ENCODE assay signal across 8 cellular contexts in the genomic region with DNA sequence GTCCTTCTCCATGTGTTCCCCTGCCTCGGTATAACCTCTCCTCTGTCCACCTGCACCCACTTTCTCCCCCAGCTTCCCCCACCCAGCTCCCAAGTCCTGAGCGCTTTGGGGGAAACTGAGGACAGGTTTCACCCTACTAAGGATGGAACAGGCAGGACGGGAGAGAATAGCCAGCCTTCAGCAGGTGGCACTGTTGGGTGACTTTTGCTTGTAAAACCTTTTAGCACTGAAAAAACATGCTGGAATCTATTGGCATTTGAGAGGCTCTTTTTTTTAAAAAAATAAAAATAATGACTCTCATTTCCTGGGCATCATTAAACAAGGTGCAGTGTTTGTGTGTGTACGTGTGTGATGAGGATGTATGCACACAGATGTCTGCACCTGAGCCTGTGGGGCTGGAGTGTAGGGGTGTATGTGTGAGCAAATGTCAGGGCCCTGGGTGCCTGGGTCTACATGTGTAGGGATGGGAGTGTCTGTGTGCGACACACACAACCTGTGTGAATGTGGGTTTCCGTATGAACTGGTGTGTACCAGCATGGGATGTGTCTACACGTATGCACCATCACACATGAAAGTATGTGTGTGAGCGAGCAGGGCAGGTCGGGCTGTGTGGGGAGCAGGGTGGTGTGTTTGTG.
DNase-seq lines count a peak whose midpoint lies in the region; ATAC-seq, FAIRE-seq and TF ChIP-seq lines count a peak whose summit lies in the region.

No MANE protein-coding gene starts in this region.

- no peak overlapping the region for H3K9ac ChIP-seq in HepG2 (ENCODE audit: insufficient read depth, low read depth, low read length)

- WGBS in HepG2 (ENCODE audit: low lambda C conversion rate) = 39% methylated on average over 9 of the region's 9 CpGs

- peak; percentile 54 for TF ChIP-seq CTCF in HepG2 (CRISPR knock-in tag; IDR thresholded peaks at IDR 0.05)

- no peak overlapping the region for H3K4me2 ChIP-seq in HepG2 (ENCODE audit: low read depth, low read length)

- POLR2A ChIA-PET in HepG2 (lab: Yijun Ruan, JAX) (no interaction called here), HEK293T (lab: Yijun Ruan, JAX) (no interaction called here)

- no peaks in the 10 kb centered on the region for H3K4me1 ChIP-seq in HepG2 (ENCODE audit: insufficient read depth, low read length)

- H3K9me3 ChIP-seq in HepG2 (ENCODE audit: low read length) = no peaks in the 10 kb centered on the region

- no peak for TF ChIP-seq RAD21 in HepG2 (CRISPR knock-in tag; IDR thresholded peaks at IDR 0.05)

- no TSS peak for BruUV-seq in HepG2 (replicated peaks; lab: Mats Ljungman, UMichigan)

- TF ChIP-seq POLR2A in HepG2 (IDR thresholded peaks at IDR 0.05; ENCODE audit: insufficient read depth in 1 of 2, low read depth in 2 of 2, low read length in 2 of 2) = no peak

- intact Hi-C loops in Right ventricle myocardium inferior (cut with DNase I) (loop anchor here (5.0 kb wide), 3 partner anchors 371 to 856 kb away; partner anchors contain the start of gene ZMIZ1), cardiac septum (cut with DNase I) (loop anchor here (2.0 to 10.0 kb wide), 6 partner anchors 91 to 986 kb away; partner anchors contain the start of gene ZMIZ1), HepG2 (cut with micrococcal nuclease; ENCODE audit: unreplicated experiment) (no loop called here)

- CTCF ChIA-PET in HepG2 (lab: Yijun Ruan, JAX; ENCODE audit: low intra/inter-chr PET ratio, low total read pairs) = no interaction called here
- CTCF ChIA-PET in HEK293T (lab: Yijun Ruan, JAX) = no interaction called here

- H3K79me2 ChIP-seq in HepG2 (ENCODE audit: insufficient read depth, low read length) = no peaks in the 10 kb centered on the region

- ATAC-seq in Right ventricle myocardium inferior (peak; percentile 8), HepG2 (peak; percentile 26; the same call in 1 of the 3 replicates), GM18858 (IDR thresholded peaks at IDR 0.05; ENCODE audit: unreplicated experiment) (no peak)

- no peak overlapping the region for H3K4me3 ChIP-seq in HepG2 (replicated peaks in 1 of 3; ENCODE audit: insufficient read depth in 1 of 3, low read depth in 2 of 3, low read length in 3 of 3)

- no peaks in the 10 kb centered on the region for H3K36me3 ChIP-seq in HepG2 (replicated peaks in 1 of 2; ENCODE audit: control insufficient read depth in 1 of 2, insufficient read depth in 2 of 2, low read length in 2 of 2)

- no peaks in the 10 kb centered on the region for H4K20me1 ChIP-seq in HepG2 (ENCODE audit: insufficient read depth, low read length)

- no peak for TF ChIP-seq EP300 in HepG2 (IDR thresholded peaks at IDR 0.05; ENCODE audit: low read depth in 2 of 2, low read length in 2 of 2)
- no peak for TF ChIP-seq EP300 in HepG2 (CRISPR knock-in tag; IDR thresholded peaks at IDR 0.05; ENCODE audit: borderline replicate concordance)

- peak; percentile 23 for FAIRE-seq in HepG2 (lab: Jason Lieb, UNC)

- no peak overlapping the region for H2AFZ ChIP-seq in HepG2 (ENCODE audit: low read length)

- DNase-seq in Right ventricle myocardium inferior (ENCODE audit: missing footprints) = no peak
- DNase-seq in cardiac septum (ENCODE audit: low spot score) = no peak
- DNase-seq in NCI-H69 (lab: John Stamatoyannopoulos, UW) = peak; percentile 6
- DNase-seq in cerebellar cortex (ENCODE audit: low spot score) = peak; percentile 35
- DNase-seq in HepG2 (ENCODE audit: low spot score) = peak; percentile 16
- DNase-seq in COR-L47 (lab: John Stamatoyannopoulos, UW) = no peak
- DNase-seq in HEK293T (ENCODE audit: extremely low spot score) = no peak

- in situ Hi-C loops in HepG2 (cut with HindIII; ENCODE audit: extremely low pct_ligation_motif_present, low pct_unique_long_range_greater_than_20kb) = no loop called here

- no peak overlapping the region for H3K27ac ChIP-seq in HepG2 (ENCODE audit: extremely low read length, insufficient read depth, low read length)

- peaks cover 2 to 17% of the 10 kb centered on the region in 2 experiments; a peak in 2 of 5 replicates for H3K27me3 ChIP-seq in HepG2 (ENCODE audit: control insufficient read depth in 1 of 2, insufficient read depth in 2 of 2, low read length in 2 of 2)

TF ChIP-seq in HepG2, 621 proteins besides CTCF, POLR2A, EP300 and RAD21:
- 0 out of 2 replicates have a peak, but pooled peaks have one; percentile 29 for TF ChIP-seq SMC3 (IDR thresholded peaks at IDR 0.05; ENCODE audit: low read length)
- peak; percentile 72 for TF ChIP-seq STAG1 (CRISPR knock-in tag; IDR thresholded peaks at IDR 0.05)
- TF ChIP-seq SP4 (CRISPR knock-in tag; IDR thresholded peaks at IDR 0.05) = no peak
- TF ChIP-seq HNF4A (CRISPR knock-in tag; IDR thresholded peaks at IDR 0.05) = no peak

TF ChIP-seq in HEK293T, 16 proteins besides CTCF, POLR2A, EP300 and RAD21:
- TF ChIP-seq FOXM1 (IDR thresholded peaks at IDR 0.05; ENCODE audit: borderline replicate concordance) = no peak
- no peak for TF ChIP-seq ARNT (IDR thresholded peaks at IDR 0.05)
- no peak for TF ChIP-seq LEF1 (IDR thresholded peaks at IDR 0.05; ENCODE audit: borderline replicate concordance)
- no peak for TF ChIP-seq PKNOX1 (IDR thresholded peaks at IDR 0.05)
- no peak for TF ChIP-seq SP1 (IDR thresholded peaks at IDR 0.05)
- TF ChIP-seq BHLHE40 (IDR thresholded peaks at IDR 0.05; ENCODE audit: borderline replicate concordance) = no peak
- TF ChIP-seq NFRKB (IDR thresholded peaks at IDR 0.05) = no peak
- TF ChIP-seq L3MBTL2 (conservative IDR thresholded peaks at IDR 0.05) = no peak
- no peak for TF ChIP-seq FOXA1 (IDR thresholded peaks at IDR 0.05)
- TF ChIP-seq HDGF (IDR thresholded peaks at IDR 0.05; ENCODE audit: borderline replicate concordance) = no peak
- no peak for TF ChIP-seq CTBP1 (IDR thresholded peaks at IDR 0.05; ENCODE audit: borderline replicate concordance)
- no peak for TF ChIP-seq ZNF384 (IDR thresholded peaks at IDR 0.05)
- TF ChIP-seq TARDBP (IDR thresholded peaks at IDR 0.05) = no peak
- no peak for TF ChIP-seq ELF4 (IDR thresholded peaks at IDR 0.05)
- no peak for TF ChIP-seq SUZ12 (IDR thresholded peaks at IDR 0.05)

Comparison
In these comparisons a context has a peak if more than half of its experiments do, and no peak if none do; other contexts are left out.
1. DNase-seq: peak in NCI-H69 (single experiment), cerebellar cortex (single experiment) and HepG2 (single experiment); none in Right ventricle myocardium inferior (single experiment), cardiac septum (single experiment), COR-L47 (single experiment) and HEK293T (single experiment).